10 cellular contexts compared by ENCODE assay signal in genomic region chr20:62874745-62875344, GRCh38. TPM values are rescaled to one million over a fixed set of nuclear protein-coding genes. Genes with fewer than 3 reads are reported as not detected.
DNase-seq lines count a peak whose midpoint lies in the region; ATAC-seq and TF ChIP-seq lines count a peak whose summit lies in the region.
"Had no signal": no experiment of that assay in that cellular context is flagged by ENCODE, and none has a peak within 500 bp of the region (broad histone marks: within the 10 kb centered on the region; RNA-seq: fewer than 3 reads in every experiment).

No MANE protein-coding gene starts in this region.

- CTCF ChIA-PET in SK-N-SH (lab: Yijun Ruan, JAX), result interaction anchor here (0.9 to 7.4 kb wide), 26 partner anchors 8 to 140 kb away, joined by 3 to 86 read pairs (median 5); partner anchors contain the start of genes BHLHE23 and TCFL5

- H2AFZ ChIP-seq in SK-N-SH (ENCODE audit: low read depth) (no peak overlapping the region), KMS-11 (ENCODE audit: low read depth) (no peak overlapping the region)

- H3K27ac ChIP-seq in SK-N-SH (ENCODE audit: low read depth in 2 of 2, low read length in 1 of 2), result peak overlapping the region in 1 of 2 experiments; percentile 47; a peak in 1 of 4 replicates
- peak overlapping the region; percentile 42 for H3K27ac ChIP-seq in KMS-11
- H3K27ac ChIP-seq in upper lobe of right lung, result no peak overlapping the region

- WGBS in SK-N-SH (ENCODE audit: low lambda C conversion rate), result 84% methylated on average over 15 of the region's 20 CpGs

- ATAC-seq in SK-N-SH treated with all-trans-retinoic acid at 6 μM for 48 hours (no peak), upper lobe of right lung (no peak)
- ATAC-seq in effector memory CD8-positive, alpha-beta T cell (replicated peaks), result no peak

- H3F3A ChIP-seq in SK-N-SH (replicated peaks; ENCODE audit: insufficient read depth), result peaks cover 31% of the 10 kb centered on the region

- POLR2A ChIA-PET in SK-N-SH (lab: Yijun Ruan, JAX), result interaction anchor here (0.6 to 1.7 kb wide), 7 partner anchors 10 to 646 kb away, joined by 3 to 14 read pairs (median 4); partner anchors contain the start of gene TCFL5

- no peak for TF ChIP-seq RAD21 in SK-N-SH (IDR thresholded peaks at IDR 0.05; ENCODE audit: low read length)

- no peak for TF ChIP-seq CTCF in SK-N-SH (IDR thresholded peaks at IDR 0.05)
- no peak for TF ChIP-seq CTCF in KMS-11 (conservative IDR thresholded peaks at IDR 0.05; ENCODE audit: low read depth, low read length)
- TF ChIP-seq CTCF in upper lobe of right lung (IDR thresholded peaks at IDR 0.05), result no peak

- H3K36me3 ChIP-seq in SK-N-SH (replicated peaks in 1 of 2; ENCODE audit: control insufficient read depth in 1 of 2, insufficient read depth in 2 of 2, low read length in 1 of 2), result peaks cover 5 to 6% of the 10 kb centered on the region in 2 experiments
- no peaks in the 10 kb centered on the region for H3K36me3 ChIP-seq in KMS-11 (ENCODE audit: insufficient read depth)
- peaks cover under 1% of the 10 kb centered on the region for H3K36me3 ChIP-seq in upper lobe of right lung

- no peaks in the 10 kb centered on the region for H3K9me2 ChIP-seq in SK-N-SH

- H3K9me3 ChIP-seq in SK-N-SH, result no peaks in the 10 kb centered on the region
- no peaks in the 10 kb centered on the region for H3K9me3 ChIP-seq in upper lobe of right lung

- H3K36me3 Mint-ChIP-seq in effector memory CD8-positive, alpha-beta T cell (ENCODE audit: insufficient read depth), result peaks cover 8% of the 10 kb centered on the region

- no peak overlapping the region for H3K4me3 ChIP-seq in SK-N-SH (ENCODE audit: low read depth in 2 of 2, low read length in 1 of 2)
- H3K4me3 ChIP-seq in KMS-11 (IDR thresholded peaks at IDR 0.05; ENCODE audit: insufficient read depth, low read depth, low read length), result no peak overlapping the region
- H3K4me3 ChIP-seq in upper lobe of right lung, result no peak overlapping the region

- TF ChIP-seq EP300 in SK-N-SH (IDR thresholded peaks at IDR 0.05; ENCODE audit: borderline replicate concordance in 1 of 2, low read depth in 1 of 2, low read length in 1 of 2), result no peak

- H3K27me3 ChIP-seq in SK-N-SH (ENCODE audit: insufficient read depth) (no peaks in the 10 kb centered on the region), KMS-11 (ENCODE audit: insufficient read depth, low read depth) (no peaks in the 10 kb centered on the region; the same call in 1 of the 2 replicates), upper lobe of right lung (no peaks in the 10 kb centered on the region)

- no peaks in the 10 kb centered on the region for H4K20me1 ChIP-seq in SK-N-SH (ENCODE audit: insufficient read depth)
- no peaks in the 10 kb centered on the region for H4K20me1 ChIP-seq in KMS-11 (ENCODE audit: insufficient read depth)

- H3K9me3 Mint-ChIP-seq in effector memory CD8-positive, alpha-beta T cell, result no peaks in the 10 kb centered on the region

- no peak overlapping the region for H3K4me2 ChIP-seq in SK-N-SH
- peak overlapping the region; percentile 71 for H3K4me2 ChIP-seq in KMS-11

- DNase-seq in SK-N-SH (peak; percentile 56), amniotic epithelial cell (ENCODE audit: low read depth) (peak; percentile 62), posterior vena cava (ENCODE audit: low spot score) (peak; percentile 13), upper lobe of right lung (no peak), NCI-H2029 (lab: John Stamatoyannopoulos, UW) (no peak)
- DNase-seq in effector memory CD8-positive, alpha-beta T cell, result no peak
- DNase-seq: activated CD8-positive, alpha-beta memory T cell treated with anti-CD3 and anti-CD28 coated beads for 24 hours had no signal

- H3K4me1 ChIP-seq in SK-N-SH (ENCODE audit: control insufficient read depth in 1 of 2, insufficient read depth in 2 of 2, low read depth in 1 of 2, low read length in 1 of 2), result peaks cover 4 to 19% of the 10 kb centered on the region in 2 experiments; a peak in 3 of 4 replicates
- peaks cover 19% of the 10 kb centered on the region for H3K4me1 ChIP-seq in KMS-11 (ENCODE audit: low read depth, poor library complexity, severe bottlenecking)
- H3K4me1 ChIP-seq in upper lobe of right lung, result peaks cover 19% of the 10 kb centered on the region

- no peak overlapping the region for H3K9ac ChIP-seq in SK-N-SH
- H3K9ac ChIP-seq in KMS-11, result no peak overlapping the region

- H3K4me1 Mint-ChIP-seq in effector memory CD8-positive, alpha-beta T cell (ENCODE audit: low read depth in 2 of 2), result peaks cover 13 to 14% of the 10 kb centered on the region in 2 donors

- H3K27me3 Mint-ChIP-seq in effector memory CD8-positive, alpha-beta T cell, result peaks cover 10 to 11% of the 10 kb centered on the region in 2 donors

- H3K79me2 ChIP-seq in SK-N-SH (ENCODE audit: insufficient read depth) (no peaks in the 10 kb centered on the region), KMS-11 (ENCODE audit: insufficient read depth, low read depth) (no peaks in the 10 kb centered on the region)

- intact Hi-C loops in posterior vena cava (cut with DNase I) (loop anchor here (5.0 kb wide), 1 partner anchor 132 kb away; the partner anchor contains the start of gene BHLHE23 (in 2 of the 2)), upper lobe of right lung (cut with DNase I) (no loop called here)

- peak overlapping the region in 1 of 2 donors; percentile 28 for H3K27ac Mint-ChIP-seq in effector memory CD8-positive, alpha-beta T cell

- H3K4me3 Mint-ChIP-seq in effector memory CD8-positive, alpha-beta T cell, result peak overlapping the region in 1 of 2 donors; percentile 34

TF ChIP-seq in SK-N-SH, 30 proteins besides CTCF, POLR2A, EP300 and RAD21 (continues in another document):
- TF ChIP-seq PBX3 (IDR thresholded peaks at IDR 0.05), result no peak
- TF ChIP-seq TAF1 (IDR thresholded peaks at IDR 0.05; ENCODE audit: borderline replicate concordance, low read depth, low read length), result no peak
- TF ChIP-seq, protein P1, sequence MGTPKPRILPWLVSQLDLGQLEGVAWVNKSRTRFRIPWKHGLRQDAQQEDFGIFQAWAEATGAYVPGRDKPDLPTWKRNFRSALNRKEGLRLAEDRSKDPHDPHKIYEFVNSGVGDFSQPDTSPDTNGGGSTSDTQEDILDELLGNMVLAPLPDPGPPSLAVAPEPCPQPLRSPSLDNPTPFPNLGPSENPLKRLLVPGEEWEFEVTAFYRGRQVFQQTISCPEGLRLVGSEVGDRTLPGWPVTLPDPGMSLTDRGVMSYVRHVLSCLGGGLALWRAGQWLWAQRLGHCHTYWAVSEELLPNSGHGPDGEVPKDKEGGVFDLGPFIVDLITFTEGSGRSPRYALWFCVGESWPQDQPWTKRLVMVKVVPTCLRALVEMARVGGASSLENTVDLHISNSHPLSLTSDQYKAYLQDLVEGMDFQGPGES (IDR thresholded peaks at IDR 0.05; ENCODE audit: low read depth, low read length), result no peak
- TF ChIP-seq TCF12 (IDR thresholded peaks at IDR 0.05), result no peak
- no peak for TF ChIP-seq EZH2phosphoT487 (IDR thresholded peaks at IDR 0.05; ENCODE audit: borderline replicate concordance, low read depth)

TF ChIP-seq in SK-N-SH treated with all-trans-retinoic acid at 6 μM for 48 hours, 23 proteins besides CTCF, POLR2A, EP300 and RAD21:
- no peak for TF ChIP-seq ZC3H10 (CRISPR knock-in tag; IDR thresholded peaks at IDR 0.05)

RNA-seq across cellular contexts. Expression of gene TCFL5, which starts 13.2 kb away (rescaled TPM):
- 10.1 and 11.2 TPM in 2 replicates for polyA plus RNA-seq in SK-N-SH (2012; rRNA removed)
- polyA plus RNA-seq in SK-N-SH (2012; cell fraction: cytosol; rRNA removed), result 14.5 and 14.6 TPM in 2 replicates
- 8.8 and 12.4 TPM in 2 replicates for polyA plus RNA-seq in SK-N-SH (2012; cell fraction: nucleus; rRNA removed)
- total RNA-seq in posterior vena cava (10 to 100 TPM in 1 of 2 donors, 1 to 10 TPM in 1; 9.6 to 10.9 TPM), upper lobe of right lung (7.8 TPM)

RNA-seq across cellular contexts. Expression of gene DIDO1, which starts 51.5 kb away (rescaled TPM):
- polyA plus RNA-seq in SK-N-SH (2012; rRNA removed), result 14.7 and 15.6 TPM in 2 replicates
- polyA plus RNA-seq in SK-N-SH (2012; cell fraction: cytosol; rRNA removed), result 9.5 and 11.1 TPM in 2 replicates
- 59.9 and 69.2 TPM in 2 replicates for polyA plus RNA-seq in SK-N-SH (2012; cell fraction: nucleus; rRNA removed)
- total RNA-seq in posterior vena cava (10 to 100 TPM; 38.5 to 44.1 TPM), upper lobe of right lung (55.5 TPM)

RNA-seq across cellular contexts. Expression of gene COL9A3, which starts 58.0 kb away (rescaled TPM):
- 1.3 and 2.5 TPM in 2 replicates for polyA plus RNA-seq in SK-N-SH (2012; rRNA removed)
- polyA plus RNA-seq in SK-N-SH (2012; cell fraction: cytosol; rRNA removed), result 1.2 and 1.7 TPM in 2 replicates
- 6.2 and 7.8 TPM in 2 replicates for polyA plus RNA-seq in SK-N-SH (2012; cell fraction: nucleus; rRNA removed)
- total RNA-seq in posterior vena cava (1 to 10 TPM; 1.0 to 1.9 TPM), upper lobe of right lung (1.1 TPM)
- total RNA-seq: myocyte had no signal

Comparison
In these comparisons a context has a peak if more than half of its experiments do, and no peak if none do; other contexts are left out.
1. DNase-seq: peak in SK-N-SH (single experiment), amniotic epithelial cell (single experiment) and posterior vena cava (single experiment); none in effector memory CD8-positive, alpha-beta T cell (0 of 3), upper lobe of right lung (single experiment) and NCI-H2029 (single experiment).